In the genomic region with DNA sequence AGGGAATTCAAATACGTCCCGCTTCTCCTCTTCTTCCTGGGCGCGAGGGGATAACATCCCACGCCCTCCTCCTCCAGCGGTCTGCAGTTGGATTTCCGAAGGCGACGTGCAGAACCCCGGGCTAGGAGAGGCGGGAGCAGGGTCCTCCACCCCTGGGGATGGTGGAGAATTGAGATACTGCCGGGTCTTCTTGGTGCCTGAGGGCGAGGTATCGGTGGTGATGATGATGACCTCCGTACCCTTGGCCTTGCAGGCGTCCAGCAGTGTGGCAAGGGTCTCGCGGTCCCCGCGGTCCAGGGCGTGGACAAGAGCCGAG, we compare ENCODE assay signal across 9 cellular contexts. TPM values are rescaled to one million over a fixed set of nuclear protein-coding genes. Genes with fewer than 3 reads are reported as not detected.
A peak's percentile ranks its signal among the peaks of the same experiment; 100 is the strongest.
DNase-seq lines count a peak whose midpoint lies in the region; ATAC-seq and TF ChIP-seq lines count a peak whose summit lies in the region.
"Had no signal": no experiment of that assay in that cellular context is flagged by ENCODE, and none has a peak within 500 bp of the region (broad histone marks: within the 10 kb centered on the region; RNA-seq: fewer than 3 reads in every experiment).

No MANE protein-coding gene starts in this region.

- H3K27me3 ChIP-seq in heart left ventricle (no peaks in the 10 kb centered on the region), mammary epithelial cell (ENCODE audit: insufficient read depth, low read length) (no peaks in the 10 kb centered on the region), mesendoderm (ENCODE audit: insufficient read depth, low read length, poor library complexity) (peaks cover 8% of the 10 kb centered on the region), upper lobe of right lung (no peaks in the 10 kb centered on the region)

- H3K23ac ChIP-seq in mesendoderm (ENCODE audit: low read length): no peak overlapping the region

- H3K4ac ChIP-seq in mesendoderm (ENCODE audit: low read depth, low read length): peak overlapping the region; percentile 57

- H3K79me2 ChIP-seq in mammary epithelial cell (ENCODE audit: insufficient read depth, low read length) (peaks cover 15% of the 10 kb centered on the region), mesendoderm (ENCODE audit: control insufficient read depth, insufficient read depth, low read length) (no peaks in the 10 kb centered on the region)

- H3K9me3 ChIP-seq in heart left ventricle: no peaks in the 10 kb centered on the region
- H3K9me3 ChIP-seq in mammary epithelial cell (replicated peaks; ENCODE audit: insufficient read depth, low read length): no peaks in the 10 kb centered on the region
- H3K9me3 ChIP-seq in upper lobe of right lung: no peaks in the 10 kb centered on the region

- no peak overlapping the region for H4K8ac ChIP-seq in mesendoderm (ENCODE audit: low read depth, low read length)

- in situ Hi-C loops in mammary epithelial cell (cut with MboI; ENCODE audit: low sequenced_read_pairs in 2 of 2): loop anchor here in 1 of 2 donors (10.0 kb wide), 1 partner anchor 96 kb away; no protein-coding TSS in a partner anchor

- no peaks in the 10 kb centered on the region for H4K20me1 ChIP-seq in mammary epithelial cell (ENCODE audit: insufficient read depth, low read length)

- peak overlapping the region; percentile 88 for H3K56ac ChIP-seq in mesendoderm (ENCODE audit: low read length)

- ATAC-seq in heart left ventricle (no peak), Right ventricle myocardium superior (ENCODE audit: poor library complexity) (no peak), upper lobe of right lung (no peak), HG03039 (IDR thresholded peaks at IDR 0.05; ENCODE audit: unreplicated experiment) (no peak)

- peak in 1 of 5 donors; percentile 45 for DNase-seq in heart left ventricle
- no peak for DNase-seq in Right ventricle myocardium superior
- no peak for DNase-seq in mammary epithelial cell
- DNase-seq in mesendoderm: no peak
- DNase-seq in upper lobe of right lung: peak; percentile 65
- DNase-seq in NCI-H1436 treated with DMSO at 0.1 percent for 48 hours (lab: John Stamatoyannopoulos, UW): no peak
- DNase-seq in posterior vena cava (ENCODE audit: low spot score): no peak
- DNase-seq: NK-92 treated with Interleukin-12 subunit alpha and Interleukin-12 subunit beta, amount 100 ng/mL, for 24 hours had no signal

- no peak overlapping the region for H2AK5ac ChIP-seq in mesendoderm (ENCODE audit: low read length)

- TF ChIP-seq POLR2A in heart left ventricle (IDR thresholded peaks at IDR 0.05): no peak

- H3K18ac ChIP-seq in mesendoderm (ENCODE audit: low read length): peak overlapping the region; percentile 51

- dilution Hi-C loops in mammary epithelial cell (cut with HindIII; ENCODE audit: low sequenced_read_pairs): loop anchor here (5.0 kb wide), 2 partner anchors 61 to 84 kb away; a partner anchor contains a TSS

- H3K79me1 ChIP-seq in mesendoderm (ENCODE audit: low read length): no peaks in the 10 kb centered on the region

- no peak overlapping the region for H4K5ac ChIP-seq in mesendoderm (ENCODE audit: low read length)

- peak overlapping the region; percentile 71 to 98 (median 92) for H3K27ac ChIP-seq in heart left ventricle
- no peak overlapping the region for H3K27ac ChIP-seq in mammary epithelial cell (ENCODE audit: insufficient read depth, low read depth, low read length)
- no peak overlapping the region for H3K27ac ChIP-seq in mesendoderm (ENCODE audit: low read depth, low read length)
- peak overlapping the region; percentile 82 for H3K27ac ChIP-seq in upper lobe of right lung

- H3K9ac ChIP-seq in mammary epithelial cell (ENCODE audit: insufficient read depth, low read length) (no peak overlapping the region), mesendoderm (ENCODE audit: low read length) (peak overlapping the region; percentile 83)

- H3K4me1 ChIP-seq in heart left ventricle: peaks cover 0 to 80% (median 47%) of the 10 kb centered on the region in 12 donors
- peaks cover 54% of the 10 kb centered on the region for H3K4me1 ChIP-seq in mammary epithelial cell (ENCODE audit: insufficient read depth, low read length)
- H3K4me1 ChIP-seq in mesendoderm (ENCODE audit: control insufficient read depth, low read depth, low read length): peaks cover 20% of the 10 kb centered on the region
- H3K4me1 ChIP-seq in upper lobe of right lung: peaks cover 59% of the 10 kb centered on the region

- H3K4me2 ChIP-seq in mammary epithelial cell (ENCODE audit: insufficient read depth, low read depth, low read length) (peak overlapping the region; percentile 87), mesendoderm (ENCODE audit: low read length) (peak overlapping the region; percentile 94)

- no TSS peak for BruUV-seq in mammary epithelial cell (replicated peaks; lab: Mats Ljungman, UMichigan)

- TF ChIP-seq CTCF in heart left ventricle (IDR thresholded peaks at IDR 0.05) (no peak), mammary epithelial cell (conservative IDR thresholded peaks at IDR 0.05 in 1 of 2, IDR thresholded peaks at IDR 0.05 in 1 of 2; ENCODE audit: extremely low read depth in 1 of 2, insufficient read depth in 1 of 2, low read depth in 1 of 2, low read length in 2 of 2) (no peak), upper lobe of right lung (IDR thresholded peaks at IDR 0.05) (no peak)

- H2BK5ac ChIP-seq in mesendoderm (ENCODE audit: low read length): no peak overlapping the region

- no peak overlapping the region for H2BK120ac ChIP-seq in mesendoderm (ENCODE audit: low read depth, low read length)

- peak overlapping the region; percentile 82 for H2AFZ ChIP-seq in mammary epithelial cell (ENCODE audit: low read depth, low read length)

- H3K36me3 ChIP-seq in heart left ventricle (no peaks in the 10 kb centered on the region), mammary epithelial cell (ENCODE audit: insufficient read depth, low read length) (no peaks in the 10 kb centered on the region), mesendoderm (ENCODE audit: control insufficient read depth, insufficient read depth, low read length) (no peaks in the 10 kb centered on the region), upper lobe of right lung (no peaks in the 10 kb centered on the region)

- 0 to 1% (median 0%) methylated on average over 5 to 22 of the region's 22 CpGs for WGBS in heart left ventricle, 4 donors
- WGBS in mammary epithelial cell (ENCODE audit: low coverage, missing lambda C conversion rate): 0% methylated on average over 6 of the region's 22 CpGs
- no CpG with 5 or more reads among the region's 22 CpGs for WGBS in mesendoderm (ENCODE audit: extremely low coverage, insufficient coverage, low lambda C conversion rate)

- no peak overlapping the region for H2BK15ac ChIP-seq in mesendoderm (replicated peaks; ENCODE audit: low read depth)

- CTCF ChIA-PET in mammary epithelial cell (lab: Charles Lee; ENCODE audit: low non-redundant PET): no interaction called here

- intact Hi-C loops in heart left ventricle (cut with DNase I): loop anchor here in 5 of 10 donors (5.0 to 10.0 kb wide), 4 partner anchors 34 to 106 kb away; a partner anchor contains a TSS
- intact Hi-C loops in Right ventricle myocardium superior (cut with DNase I): no loop called here
- intact Hi-C loops in mammary epithelial cell (cut with micrococcal nuclease): loop anchor here (5.0 kb wide), 1 partner anchor 114 kb away; a partner anchor contains a TSS
- intact Hi-C loops in upper lobe of right lung (cut with DNase I): no loop called here
- intact Hi-C loops in posterior vena cava (cut with DNase I): loop anchor here in 1 of 2 donors (5.0 kb wide), 1 partner anchor 44 kb away; a partner anchor contains a TSS

- H3K4me3 ChIP-seq in heart left ventricle (peak overlapping the region; percentile 38 to 82 (median 71)), mammary epithelial cell (replicated peaks in 1 of 3; ENCODE audit: insufficient read depth in 1 of 3, low read depth in 2 of 3, low read length in 3 of 3) (peak overlapping the region in 1 of 3 experiments; percentile 41), mesendoderm (ENCODE audit: low read length) (peak overlapping the region; percentile 27), upper lobe of right lung (peak overlapping the region; percentile 73)

RNA-seq across cellular contexts. Expression of a gene that starts 3.2 kb away (rescaled TPM):
- 10 to 100 TPM; 21.7 to 31.5 (median 26.4) TPM for total RNA-seq in heart left ventricle
- 10 to 100 TPM in 1 of 2 donors, 1 to 10 TPM in 1; 7.0 to 13.4 TPM for polyA plus RNA-seq in heart left ventricle
- total RNA-seq in Right ventricle myocardium superior: 22.9 TPM
- total RNA-seq in mammary epithelial cell: 10 to 100 TPM; 16.0 TPM
- 22.8 TPM for polyA plus RNA-seq in mammary epithelial cell
- 27.2 TPM for polyA minus RNA-seq in mammary epithelial cell
- polyA plus RNA-seq in mesendoderm (2013, experiment 1 of 2): 2.8 TPM
- 2.7 TPM for polyA plus RNA-seq in mesendoderm (2013, experiment 2 of 2)
- total RNA-seq in upper lobe of right lung: 32.8 TPM
- total RNA-seq in posterior vena cava: 10 to 100 TPM; 45.5 to 45.8 TPM

RNA-seq across cellular contexts. Expression of a gene that starts 3.3 kb away (rescaled TPM):
- total RNA-seq in heart left ventricle (1 to 10 TPM; 1.0 to 3.5 (median 1.7) TPM), Right ventricle myocardium superior (0.59 TPM), mammary epithelial cell (1 to 10 TPM; 1.3 to 1.6 TPM), upper lobe of right lung (0.69 TPM), posterior vena cava (1 to 10 TPM; 2.3 TPM)
- polyA plus RNA-seq in heart left ventricle (1 to 10 TPM in 1 of 2 donors, under 1 TPM in 1; 0.65 to 1.9 TPM), mammary epithelial cell (1.1 TPM)
- 0.21 TPM for polyA minus RNA-seq in mammary epithelial cell
- 0.11 TPM for polyA plus RNA-seq in mesendoderm (2013, experiment 1 of 2)
- 0.13 TPM for polyA plus RNA-seq in mesendoderm (2013, experiment 2 of 2)

RNA-seq across cellular contexts. Expression of a gene that starts 3.4 kb away (rescaled TPM):
- total RNA-seq in heart left ventricle (10 to 100 TPM; 30.2 to 45.7 (median 36.0) TPM), Right ventricle myocardium superior (49.2 TPM), mammary epithelial cell (10 to 100 TPM in 1 of 2 donors, 1 to 10 TPM in 1; 4.7 to 10.0 TPM), upper lobe of right lung (21.4 TPM), posterior vena cava (10 to 100 TPM; 22.8 to 23.8 TPM)
- polyA plus RNA-seq in heart left ventricle (10 to 100 TPM; 45.8 to 69.4 TPM), mammary epithelial cell (7.3 TPM)
- polyA minus RNA-seq in mammary epithelial cell: 10.9 TPM
- polyA plus RNA-seq in mesendoderm (2013, experiment 1 of 2): 2.9 TPM
- polyA plus RNA-seq in mesendoderm (2013, experiment 2 of 2): 3.3 TPM

RNA-seq across cellular contexts. Expression of a gene that starts 33.8 kb away (rescaled TPM):
- total RNA-seq in heart left ventricle (100 to 1,000 TPM in 1 of 9 donors, 10 to 100 TPM in 8; 58.7 to 100 (median 75.7) TPM), Right ventricle myocardium superior (57.9 TPM), mammary epithelial cell (100 to 1,000 TPM in 1 of 2 donors, 10 to 100 TPM in 1; 80.2 to 172 TPM), upper lobe of right lung (102 TPM), posterior vena cava (10 to 100 TPM; 81.0 to 83.3 TPM)
- polyA plus RNA-seq in heart left ventricle (100 to 1,000 TPM in 1 of 2 donors, 10 to 100 TPM in 1; 57.9 to 186 TPM), mammary epithelial cell (172 TPM)
- 57.7 TPM for polyA minus RNA-seq in mammary epithelial cell
- polyA plus RNA-seq in mesendoderm (2013, experiment 1 of 2): 413 TPM
- 408 TPM for polyA plus RNA-seq in mesendoderm (2013, experiment 2 of 2)

RNA-seq across cellular contexts. Expression of a gene that starts 35.3 kb away (rescaled TPM):
- total RNA-seq in heart left ventricle (1,000 to 10,000 TPM in 4 of 9 donors, 100 to 1,000 TPM in 5; 489 to 1,925 (median 1,000) TPM), Right ventricle myocardium superior (980 TPM), mammary epithelial cell (100 to 1,000 TPM in 1 of 2 donors, 10 to 100 TPM in 1; 92.8 to 355 TPM), upper lobe of right lung (945 TPM), posterior vena cava (100 to 1,000 TPM; 393 to 441 TPM)
- polyA plus RNA-seq in heart left ventricle (100 to 1,000 TPM; 222 to 597 TPM), mammary epithelial cell (56.2 TPM)
- polyA minus RNA-seq in mammary epithelial cell: 73.1 TPM
- 2.3 TPM for polyA plus RNA-seq in mesendoderm (2013, experiment 1 of 2)
- 2.0 TPM for polyA plus RNA-seq in mesendoderm (2013, experiment 2 of 2)

Comparison
In these comparisons a context has a peak if more than half of its experiments do, and no peak if none do; other contexts are left out.
1. H3K27ac ChIP-seq: peak in heart left ventricle (12 of 12) and upper lobe of right lung (single experiment); none in mammary epithelial cell (single experiment) and mesendoderm (single experiment).